Comparison of ENCODE assay signal across 8 cellular contexts in genomic region chr16:89949121-89949742, GRCh38. TPM values are rescaled to one million over a fixed set of nuclear protein-coding genes. Genes with fewer than 3 reads are reported as not detected.
DNase-seq lines count a peak whose midpoint lies in the region; TF ChIP-seq lines count a peak whose summit lies in the region.

No MANE protein-coding gene starts in this region.

- peak overlapping the region; percentile 45 for H3K18ac ChIP-seq in trophoblast cell (ENCODE audit: low read length)

- H3K4me1 ChIP-seq in DOHH2 (ENCODE audit: control insufficient read depth, low read length), result peaks cover 81% of the 10 kb centered on the region
- H3K4me1 ChIP-seq in esophagus squamous epithelium, result peaks cover 15 to 49% (median 17%) of the 10 kb centered on the region in 3 donors
- peaks cover 2 to 14% of the 10 kb centered on the region in 2 experiments for H3K4me1 ChIP-seq in trophoblast cell (ENCODE audit: control insufficient read depth in 1 of 2, insufficient read depth in 2 of 2, low read length in 2 of 2)

- no peak overlapping the region for H2BK12ac ChIP-seq in trophoblast cell (ENCODE audit: low read length)

- H3K36me3 ChIP-seq in DOHH2 (ENCODE audit: control insufficient read depth, low read length), result peaks cover 58% of the 10 kb centered on the region
- peaks cover 0 to 4% (median 0%) of the 10 kb centered on the region in 3 donors for H3K36me3 ChIP-seq in esophagus squamous epithelium
- peaks cover 2 to 3% of the 10 kb centered on the region in 2 experiments for H3K36me3 ChIP-seq in trophoblast cell (ENCODE audit: control insufficient read depth in 1 of 2, insufficient read depth in 2 of 2, low read length in 2 of 2)

- H2BK120ac ChIP-seq in trophoblast cell (ENCODE audit: insufficient read depth, low read length, poor library complexity), result no peak overlapping the region

- DNase-seq in RWPE1 (ENCODE audit: low spot score), result no peak
- DNase-seq in esophagus squamous epithelium (lab: John Stamatoyannopoulos, UW), result no peak
- DNase-seq in trophoblast cell, result no peak
- DNase-seq in HT-29 (ENCODE audit: low spot score), result no peak
- DNase-seq in SHP77 (lab: John Stamatoyannopoulos, UW), result no peak
- DNase-seq in midbrain (lab: John Stamatoyannopoulos, UW), result no peak
- no peak for DNase-seq in activated CD4-positive, alpha-beta T cell treated with anti-CD3 and anti-CD28 coated beads, Interleukin-2, amount 50 U/mL, for 48 hours

- peak overlapping the region; percentile 39 for H4K91ac ChIP-seq in trophoblast cell (ENCODE audit: low read depth, low read length)

- H3K27me3 ChIP-seq in DOHH2 (ENCODE audit: control insufficient read depth, low read length) (no peaks in the 10 kb centered on the region), esophagus squamous epithelium (peaks cover 0 to 23% (median 0%) of the 10 kb centered on the region in 4 donors), trophoblast cell (ENCODE audit: insufficient read depth, low read length) (peaks cover 6% of the 10 kb centered on the region)

- H3K27ac ChIP-seq in DOHH2 (ENCODE audit: low read depth, low read length) (peak overlapping the region; percentile 96), RWPE1 (peak overlapping the region; percentile 38), esophagus squamous epithelium (peak overlapping the region in 3 of 4 donors; percentile 52 to 73 (median 55)), trophoblast cell (ENCODE audit: low read depth, low read length) (no peak overlapping the region)

- no peak overlapping the region for H3K14ac ChIP-seq in trophoblast cell (ENCODE audit: low read length)

- H3K4me3 ChIP-seq in DOHH2 (ENCODE audit: low read length) (peak overlapping the region; percentile 85), esophagus squamous epithelium (peak overlapping the region; percentile 38 to 86 (median 61)), trophoblast cell (ENCODE audit: low read depth, low read length) (peak overlapping the region; percentile 78)

- TF ChIP-seq POLR2A in esophagus squamous epithelium (IDR thresholded peaks at IDR 0.05), result no peak

- H2AK5ac ChIP-seq in trophoblast cell (ENCODE audit: low read length), result peak overlapping the region; percentile 60

- H3K4me2 ChIP-seq in DOHH2 (ENCODE audit: low read length), result peak overlapping the region; percentile 99
- peak overlapping the region; percentile 93 for H3K4me2 ChIP-seq in trophoblast cell (ENCODE audit: low read length)

- intact Hi-C loops in esophagus squamous epithelium (cut with DNase I), result no loop called here

- H3K79me2 ChIP-seq in DOHH2 (ENCODE audit: control insufficient read depth, low read length) (peaks cover 70% of the 10 kb centered on the region), trophoblast cell (ENCODE audit: control insufficient read depth, insufficient read depth, low read length, poor library complexity) (no peaks in the 10 kb centered on the region)

- CTCF ChIA-PET in RWPE1 (lab: Yijun Ruan, JAX), result interaction anchor here (0.6 kb wide), 1 partner anchor 77 kb away, joined by 5 read pairs; no protein-coding TSS in a partner anchor

- H4K12ac ChIP-seq in trophoblast cell (ENCODE audit: low read depth, low read length), result no peak overlapping the region

- no peak for TF ChIP-seq CTCF in DOHH2 (IDR thresholded peaks at IDR 0.05; ENCODE audit: low read depth, low read length, poor library complexity, severe bottlenecking)
- no peak for TF ChIP-seq CTCF in RWPE1 (conservative IDR thresholded peaks at IDR 0.05; ENCODE audit: low read depth)
- no peak for TF ChIP-seq CTCF in esophagus squamous epithelium (IDR thresholded peaks at IDR 0.05)

- peak overlapping the region; percentile 72 for H4K8ac ChIP-seq in trophoblast cell (ENCODE audit: low read depth, low read length)

- H3K9me2 ChIP-seq in DOHH2 (replicated peaks; ENCODE audit: control insufficient read depth, low read length), result no peaks in the 10 kb centered on the region

- POLR2A ChIA-PET in RWPE1 (lab: Yijun Ruan, JAX; ENCODE audit: low non-redundant PET), result no interaction called here

- no peaks in the 10 kb centered on the region for H4K20me1 ChIP-seq in DOHH2 (ENCODE audit: control insufficient read depth, insufficient read depth, low read depth, low read length)

- H3K9me3 ChIP-seq in DOHH2 (ENCODE audit: control insufficient read depth, insufficient read depth, low read length), result no peaks in the 10 kb centered on the region
- no peaks in the 10 kb centered on the region for H3K9me3 ChIP-seq in esophagus squamous epithelium
- H3K9me3 ChIP-seq in trophoblast cell (ENCODE audit: insufficient read depth, low read depth, low read length), result peaks cover 4% of the 10 kb centered on the region

- H3K9ac ChIP-seq in trophoblast cell (ENCODE audit: low read length), result peak overlapping the region; percentile 79

- WGBS in esophagus squamous epithelium, 2 donors, result 31 to 87% methylated on average over 14 to 24 of the region's 55 CpGs
- no CpG with 5 or more reads among the region's 55 CpGs for WGBS in trophoblast cell (ENCODE audit: extremely low coverage, insufficient coverage, insufficient read length)

- no peaks in the 10 kb centered on the region for H3K79me1 ChIP-seq in trophoblast cell (ENCODE audit: low read length)

- H3F3A ChIP-seq in DOHH2 (ENCODE audit: control insufficient read depth, insufficient read depth), result peaks cover 59% of the 10 kb centered on the region

- no peak overlapping the region for H2BK5ac ChIP-seq in trophoblast cell (ENCODE audit: low read depth, low read length, poor library complexity)

- no peak overlapping the region for H2AFZ ChIP-seq in trophoblast cell (ENCODE audit: insufficient read depth, low read length, poor library complexity)

- no peak overlapping the region for H3K4ac ChIP-seq in trophoblast cell (ENCODE audit: low read depth, low read length)

- H3K23ac ChIP-seq in trophoblast cell (ENCODE audit: low read length), result no peak overlapping the region

RNA-seq across cellular contexts. Expression of gene DEF8, which starts 0.7 kb away (rescaled TPM):
- total RNA-seq in esophagus squamous epithelium, result 10 to 100 TPM; 43.5 to 63.0 (median 52.4) TPM
- polyA plus RNA-seq in trophoblast cell (2013), result 48.9 and 52.2 TPM in 2 replicates
- total RNA-seq in HT-29 (2014; rRNA removed; shearing (Covaris generic)), result 207 and 227 TPM in 2 replicates

RNA-seq across cellular contexts. Expression of gene TUBB3, which starts 26.1 kb away (rescaled TPM):
- total RNA-seq in esophagus squamous epithelium, result 1 to 10 TPM in 3 of 4 donors, not detected in 1; 2.2 to 9.6 (median 8.0) TPM
- 398 and 423 TPM in 2 replicates for polyA plus RNA-seq in trophoblast cell (2013)
- total RNA-seq in HT-29 (2014; rRNA removed; shearing (Covaris generic)), result 8.7 and 8.8 TPM in 2 replicates

RNA-seq across cellular contexts. Expression of gene MC1R, which starts 30.6 kb away (rescaled TPM):
- 1 to 10 TPM; 1.1 to 3.4 (median 2.0) TPM for total RNA-seq in esophagus squamous epithelium
- 3.3 TPM in 2 replicates for polyA plus RNA-seq in trophoblast cell (2013)
- 5.2 and 5.3 TPM in 2 replicates for total RNA-seq in HT-29 (2014; rRNA removed; shearing (Covaris generic))
